Comparison of ENCODE assay signal across 1 cellular context in the genomic region with DNA sequence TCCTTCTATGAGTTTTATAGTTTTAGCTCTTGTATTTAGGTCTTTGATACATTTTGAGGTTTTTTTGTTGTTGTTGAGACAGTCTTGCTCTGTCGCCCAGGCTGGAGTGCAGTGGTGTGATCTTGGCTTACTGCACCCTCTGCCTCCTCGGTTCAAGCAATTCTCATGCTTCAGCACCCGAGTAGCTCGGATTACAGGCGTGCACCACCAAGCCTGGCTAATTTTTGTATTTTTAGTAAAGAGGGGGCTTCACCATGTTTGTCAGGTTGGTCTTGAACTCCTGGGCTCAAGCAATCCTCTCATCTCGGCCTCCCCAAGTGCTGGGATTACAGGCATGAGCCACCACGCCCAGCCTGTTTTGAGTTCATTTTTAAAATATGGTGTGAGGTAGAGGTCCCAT.
TF ChIP-seq lines count a peak whose summit lies in the region.

No MANE protein-coding gene starts in this region.

TF ChIP-seq in endothelial cell of umbilical vein, 7 proteins besides CTCF, POLR2A, EP300 and RAD21 (continued from another document):
- no peak for TF ChIP-seq JUN (IDR thresholded peaks at IDR 0.05; ENCODE audit: borderline replicate concordance, insufficient read depth, insufficient read length, low read depth)
- no peak for TF ChIP-seq POLR2AphosphoS5 (IDR thresholded peaks at IDR 0.05; ENCODE audit: insufficient read depth, low read depth, low read length)
- no peak for TF ChIP-seq EZH2 (IDR thresholded peaks at IDR 0.05; ENCODE audit: borderline replicate concordance, low read depth, low read length, severe bottlenecking)
- TF ChIP-seq MYC (IDR thresholded peaks at IDR 0.05; ENCODE audit: low read depth, low read length), result no peak
- no peak for TF ChIP-seq FOS (IDR thresholded peaks at IDR 0.05; ENCODE audit: borderline replicate concordance, insufficient read depth, low read length)
- TF ChIP-seq GATA2 (IDR thresholded peaks at IDR 0.05; ENCODE audit: insufficient read depth, insufficient read length, low read depth, low read length), result no peak
